4 cellular contexts compared by ENCODE assay signal in the genomic region with DNA sequence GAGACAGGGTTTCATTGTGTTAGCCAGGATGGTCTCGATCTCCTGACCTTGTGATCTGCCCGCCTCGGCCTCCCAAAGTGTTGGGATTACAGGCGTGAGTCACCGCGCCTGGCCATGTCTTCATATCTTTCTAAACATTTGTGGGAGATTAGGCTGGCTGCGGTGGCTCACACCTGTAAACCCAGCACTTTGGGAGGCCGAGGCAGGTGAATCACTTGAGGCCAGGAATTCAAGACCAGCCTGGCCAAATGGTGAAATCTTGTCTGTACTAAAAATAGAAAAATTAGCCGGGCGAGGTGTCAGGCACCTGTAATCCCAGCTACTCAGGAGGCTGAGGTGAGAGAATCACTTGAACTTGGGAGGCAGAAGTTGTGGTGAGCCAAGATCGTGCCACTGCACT. TPM values are rescaled to one million over a fixed set of nuclear protein-coding genes. Genes with fewer than 3 reads are reported as not detected.
"Had no signal": no experiment of that assay in that cellular context is flagged by ENCODE, and none has a peak within 500 bp of the region (broad histone marks: within the 10 kb centered on the region; RNA-seq: fewer than 3 reads in every experiment).

No MANE protein-coding gene starts in this region.

RNA-seq across cellular contexts. Expression of a gene that starts 10.2 kb away (rescaled TPM):
- total RNA-seq: HepG2, HT1080, IMR-90 had no signal
- polyA plus RNA-seq: HepG2, IgD-negative memory B cell, IMR-90 had no signal
